In genomic region chr2:26520065-26520464, GRCh38 we compare ENCODE assay signal across 22 cellular contexts. TPM values are rescaled to one million over a fixed set of nuclear protein-coding genes. Genes with fewer than 3 reads are reported as not detected.
"Had no signal": no experiment of that assay in that cellular context is flagged by ENCODE, and none has a peak within 500 bp of the region (broad histone marks: within the 10 kb centered on the region; RNA-seq: fewer than 3 reads in every experiment).

No MANE protein-coding gene starts in this region.

- H3K4me3 ChIP-seq: cardiac muscle cell, heart right ventricle, right lobe of liver, skin epidermis, tibial artery had no signal

- H3K4me1 Mint-ChIP-seq: endodermal cell, memory B cell had no signal

- ATAC-seq: activated CD4-positive, CD25-positive, alpha-beta regulatory T cell treated with anti-CD3 and anti-CD28 coated beads, Interleukin-2, amount 50 U/mL, for 24 hours; heart right ventricle; left cardiac atrium; right lobe of liver had no signal

- H3K4me3 Mint-ChIP-seq: activated CD4-positive, alpha-beta T cell treated with anti-CD3 and anti-CD28 coated beads, Interleukin-2, amount 10 ng/mL, durations not matched to agents 24 days and 14 days; activated CD8-positive, alpha-beta memory T cell treated with anti-CD3 and anti-CD28 coated beads, Interleukin-2, amount 10 ng/mL, durations not matched to agents 7 days and 5 days; activated CD8-positive, alpha-beta T cell treated with anti-CD3 and anti-CD28 coated beads for 36 hours; endodermal cell; memory B cell; stimulated activated naive CD8-positive, alpha-beta T cell treated with anti-CD3 and anti-CD28 coated beads, Interleukin-15, Interleukin-2, amounts not matched to agents 100 ng/mL and 50 ng/mL, for 24 hours; T-helper 1 cell treated with Interleukin-12 subunit alpha and Interleukin-12 subunit beta and Interleukin-4 antibody, amounts not matched to agents 30 μg/mL and 1 μg/mL, for 36 hours had no signal

- H3K9me3 Mint-ChIP-seq: activated CD4-positive, alpha-beta T cell treated with anti-CD3 and anti-CD28 coated beads, Interleukin-2, amount 10 ng/mL, durations not matched to agents 24 days and 14 days; activated CD8-positive, alpha-beta T cell treated with anti-CD3 and anti-CD28 coated beads for 36 hours; endodermal cell; memory B cell; stimulated activated naive CD8-positive, alpha-beta T cell treated with anti-CD3 and anti-CD28 coated beads, Interleukin-15, Interleukin-2, amounts not matched to agents 100 ng/mL and 50 ng/mL, for 24 hours; T-helper 1 cell treated with Interleukin-12 subunit alpha and Interleukin-12 subunit beta and Interleukin-4 antibody, amounts not matched to agents 30 μg/mL and 1 μg/mL, for 36 hours had no signal

- H3K27ac Mint-ChIP-seq: activated CD4-positive, alpha-beta T cell treated with anti-CD3 and anti-CD28 coated beads, Interleukin-2, amount 10 ng/mL, durations not matched to agents 24 days and 14 days; activated CD8-positive, alpha-beta memory T cell treated with anti-CD3 and anti-CD28 coated beads, Interleukin-2, amount 10 ng/mL, durations not matched to agents 7 days and 5 days; activated CD8-positive, alpha-beta T cell treated with anti-CD3 and anti-CD28 coated beads for 36 hours; endodermal cell; memory B cell; stimulated activated naive CD8-positive, alpha-beta T cell treated with anti-CD3 and anti-CD28 coated beads, Interleukin-15, Interleukin-2, amounts not matched to agents 100 ng/mL and 50 ng/mL, for 24 hours; T-helper 1 cell treated with Interleukin-12 subunit alpha and Interleukin-12 subunit beta and Interleukin-4 antibody, amounts not matched to agents 30 μg/mL and 1 μg/mL, for 36 hours had no signal

- DNase-seq: activated CD8-positive, alpha-beta memory T cell treated with anti-CD3 and anti-CD28 coated beads, Interleukin-2, amount 10 ng/mL, durations not matched to agents 7 days and 5 days; activated gamma-delta T cell; activated T-cell treated with anti-CD3 and anti-CD28 coated beads for 4 hours; cortex of kidney; endodermal cell; heart right ventricle; islet precursor cell; left cardiac atrium; occipital lobe; stimulated activated CD4-positive, alpha-beta T cell treated with anti-CD3 and anti-CD28 coated beads, Interleukin-1b, Interleukin-23, amount 100 ng/mL, for 48 hours; substantia nigra; tibial artery had no signal

- H3K36me3 Mint-ChIP-seq: activated CD8-positive, alpha-beta memory T cell treated with anti-CD3 and anti-CD28 coated beads, Interleukin-2, amount 10 ng/mL, durations not matched to agents 7 days and 5 days; memory B cell had no signal

- H3K27me3 Mint-ChIP-seq: activated CD8-positive, alpha-beta T cell treated with anti-CD3 and anti-CD28 coated beads for 36 hours had no signal

RNA-seq across cellular contexts. Expression of gene OTOF, which starts 42.1 kb away (rescaled TPM):
- total RNA-seq: cardiac muscle cell had no signal
- polyA plus RNA-seq: cardiac muscle cell, neural cell had no signal
